20 cellular contexts compared by ENCODE assay signal in the genomic region with DNA sequence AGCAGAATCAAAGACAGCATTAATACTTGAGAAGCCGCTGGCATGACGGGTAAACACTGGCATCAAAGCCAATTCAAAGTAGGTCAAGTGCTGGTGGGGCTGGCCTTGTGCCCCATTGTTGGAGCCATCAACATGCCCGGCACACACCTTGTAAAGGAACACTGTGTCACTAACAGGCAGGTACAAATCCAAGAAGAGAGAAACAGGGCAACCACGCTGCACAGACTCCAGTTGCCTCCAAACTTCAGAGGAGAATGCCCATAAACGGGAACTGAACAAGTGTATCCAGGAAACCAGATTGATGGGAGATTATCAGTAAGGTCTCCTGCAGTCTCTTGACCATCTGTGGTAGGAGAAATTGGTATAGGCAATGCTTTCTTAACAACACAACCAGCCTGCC.
DNase-seq lines count a peak whose midpoint lies in the region; ATAC-seq and TF ChIP-seq lines count a peak whose summit lies in the region.
"Had no signal": no experiment of that assay in that cellular context is flagged by ENCODE, and none has a peak within 500 bp of the region (broad histone marks: within the 10 kb centered on the region; RNA-seq: fewer than 3 reads in every experiment).

No MANE protein-coding gene starts in this region.

- H3K4me1 ChIP-seq in body of pancreas (peaks cover 40% of the 10 kb centered on the region), colonic mucosa (no peaks in the 10 kb centered on the region)
- H3K4me1 ChIP-seq: adrenal gland, gastrocnemius medialis had no signal

- TF ChIP-seq CTCF in body of pancreas (IDR thresholded peaks at IDR 0.05) (no peak), colonic mucosa (IDR thresholded peaks at IDR 0.05) (no peak)

- WGBS in body of pancreas, 2 donors = 22 to 24% methylated on average over 5 of the region's 5 CpGs

- H3K4me3 ChIP-seq in body of pancreas = no peak overlapping the region
- no peak overlapping the region for H3K4me3 ChIP-seq in colonic mucosa
- H3K4me3 ChIP-seq: adrenal gland, coronary artery, gastrocnemius medialis had no signal

- intact Hi-C loops in body of pancreas (cut with DNase I) (no loop called here), colonic mucosa (cut with DNase I) (no loop called here)

- no peaks in the 10 kb centered on the region for H3K36me3 ChIP-seq in body of pancreas (replicated peaks in 1 of 2; ENCODE audit: insufficient read depth in 1 of 2, low read depth in 2 of 2)
- H3K36me3 ChIP-seq in colonic mucosa = no peaks in the 10 kb centered on the region
- H3K36me3 ChIP-seq: adrenal gland, gastrocnemius medialis had no signal

- H3K9me3 ChIP-seq in body of pancreas (no peaks in the 10 kb centered on the region), colonic mucosa (no peaks in the 10 kb centered on the region)
- H3K9me3 ChIP-seq: adrenal gland, gastrocnemius medialis had no signal

- DNase-seq in Ammon's horn (ENCODE audit: low spot score) (peak; percentile 76), NCI-H1092 treated with DMSO at 0.1 percent for 48 hours (lab: John Stamatoyannopoulos, UW) (peak; percentile 62), body of pancreas (peak; percentile 78 to 91 (median 87)), middle frontal gyrus (ENCODE audit: extremely low spot score, low spot score) (peak; percentile 8), colonic mucosa (no peak), superior temporal gyrus (ENCODE audit: extremely low spot score) (no peak)
- DNase-seq: activated CD8-positive, alpha-beta memory T cell treated with anti-CD3 and anti-CD28 coated beads for 24 hours; HFFc6; Karpas-422; mesendoderm; NCI-H1417 treated with DMSO at 0.1 percent for 48 hours; SW 1271 had no signal

- no peak overlapping the region for H3K9ac ChIP-seq in colonic mucosa (ENCODE audit: low read depth in 2 of 2, low read length in 2 of 2)

- H3K27ac ChIP-seq in body of pancreas = peak overlapping the region; percentile 33 to 73 (median 68)
- no peak overlapping the region for H3K27ac ChIP-seq in colonic mucosa
- H3K27ac ChIP-seq: adrenal gland, coronary artery, HL-60 had no signal

- ATAC-seq in body of pancreas (peak; percentile 89), GM19395 (IDR thresholded peaks at IDR 0.05; ENCODE audit: unreplicated experiment) (no peak), GM21619 (IDR thresholded peaks at IDR 0.05; ENCODE audit: unreplicated experiment) (no peak)
- ATAC-seq: activated T-helper 17 cell treated with anti-CD3 and anti-CD28 coated beads, Interleukin-2, amount 50 U/mL, for 72 hours; stimulated activated memory B cell treated with anti-CD40 and anti-IgM and Interleukin-4, amounts not matched to agents 10 μg/mL and 1 μg/mL and 100 μg/mL, for 72 hours had no signal

- H3K27me3 ChIP-seq in body of pancreas (no peaks in the 10 kb centered on the region), colonic mucosa (no peaks in the 10 kb centered on the region)
- H3K27me3 ChIP-seq: adrenal gland, gastrocnemius medialis had no signal

- peak in 2 of 3 donors; percentile 37 to 41 for TF ChIP-seq POLR2A in body of pancreas (IDR thresholded peaks at IDR 0.05)

Comparison
In these comparisons a context has a peak if more than half of its experiments do, and no peak if none do; other contexts are left out.
1. DNase-seq: peak in Ammon's horn (single experiment), NCI-H1092 treated with DMSO at 0.1 percent for 48 hours (single experiment), body of pancreas (4 of 4) and middle frontal gyrus (single experiment); none in colonic mucosa (single experiment) and superior temporal gyrus (single experiment).